2 cellular contexts compared by ENCODE assay signal in the genomic region with DNA sequence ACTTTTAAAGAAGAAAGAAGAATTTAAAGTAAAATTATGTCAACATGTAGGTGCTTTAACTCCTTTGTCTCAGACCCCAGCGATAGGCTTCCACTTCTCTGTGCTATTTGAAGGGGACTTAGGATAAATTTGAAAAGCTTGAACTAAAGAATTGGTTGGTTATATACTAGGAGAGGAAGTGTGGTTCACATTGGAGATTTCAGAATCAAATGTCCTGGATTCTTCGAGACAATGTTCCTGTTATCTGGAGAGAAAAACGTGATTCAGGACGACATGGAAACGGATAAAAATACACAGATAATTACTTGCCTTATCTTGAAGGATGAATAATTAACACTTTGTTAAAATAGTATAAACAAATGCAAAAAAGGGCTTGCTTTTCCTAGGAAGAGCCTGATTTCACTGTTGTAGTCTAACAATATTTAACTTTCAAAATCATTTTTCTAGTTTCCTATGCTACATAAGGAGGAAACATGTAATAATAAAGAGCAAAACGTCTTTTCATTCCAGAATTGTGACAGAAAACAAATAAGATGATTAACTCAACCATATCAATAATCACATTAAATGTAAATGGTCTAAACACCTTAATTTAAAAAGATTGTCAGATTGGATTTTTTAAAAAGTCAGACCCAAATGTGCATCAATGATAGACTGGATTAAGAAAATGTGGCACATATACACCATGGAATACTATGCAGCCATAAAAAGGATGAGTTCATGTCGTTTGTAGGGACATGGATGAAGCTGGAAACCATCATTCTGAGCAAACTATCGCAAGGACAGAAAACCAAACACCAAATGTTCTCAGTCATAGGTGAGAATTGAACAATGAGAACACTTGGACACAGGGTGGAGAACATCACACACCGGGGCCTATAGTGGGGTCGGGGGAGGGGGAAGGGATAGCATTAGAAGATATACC.
TF ChIP-seq lines count a peak whose summit lies in the region.

No MANE protein-coding gene starts in this region.

TF ChIP-seq in H1, 55 proteins besides CTCF, POLR2A, EP300 and RAD21:
- no peak for TF ChIP-seq SRF (IDR thresholded peaks at IDR 0.05; ENCODE audit: low read depth, low read length)
- TF ChIP-seq RBBP5 (IDR thresholded peaks at IDR 0.05; ENCODE audit: borderline replicate concordance, low read depth, low read length) = no peak
- TF ChIP-seq POLR2AphosphoS5 (IDR thresholded peaks at IDR 0.05; ENCODE audit: low read depth, low read length) = no peak
- TF ChIP-seq, protein P1, sequence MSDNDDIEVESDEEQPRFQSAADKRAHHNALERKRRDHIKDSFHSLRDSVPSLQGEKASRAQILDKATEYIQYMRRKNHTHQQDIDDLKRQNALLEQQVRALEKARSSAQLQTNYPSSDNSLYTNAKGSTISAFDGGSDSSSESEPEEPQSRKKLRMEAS (IDR thresholded peaks at IDR 0.05) = no peak
- TF ChIP-seq KDM1A (IDR thresholded peaks at IDR 0.05; ENCODE audit: borderline replicate concordance, low read length) = no peak
- TF ChIP-seq JUND (IDR thresholded peaks at IDR 0.05; ENCODE audit: low read length) = no peak
- no peak for TF ChIP-seq BCL11A (IDR thresholded peaks at IDR 0.05; ENCODE audit: low read depth in 2 of 2, low read length in 2 of 2)
- no peak for TF ChIP-seq HDAC6 (IDR thresholded peaks at IDR 0.05; ENCODE audit: low read depth, low read length)
- no peak for TF ChIP-seq CHD7 (IDR thresholded peaks at IDR 0.05; ENCODE audit: insufficient replicate concordance, low read length)
- TF ChIP-seq, protein P2, sequence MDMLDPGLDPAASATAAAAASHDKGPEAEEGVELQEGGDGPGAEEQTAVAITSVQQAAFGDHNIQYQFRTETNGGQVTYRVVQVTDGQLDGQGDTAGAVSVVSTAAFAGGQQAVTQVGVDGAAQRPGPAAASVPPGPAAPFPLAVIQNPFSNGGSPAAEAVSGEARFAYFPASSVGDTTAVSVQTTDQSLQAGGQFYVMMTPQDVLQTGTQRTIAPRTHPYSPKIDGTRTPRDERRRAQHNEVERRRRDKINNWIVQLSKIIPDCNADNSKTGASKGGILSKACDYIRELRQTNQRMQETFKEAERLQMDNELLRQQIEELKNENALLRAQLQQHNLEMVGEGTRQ (IDR thresholded peaks at IDR 0.05; ENCODE audit: low read length) = no peak
- TF ChIP-seq GTF2F1 (IDR thresholded peaks at IDR 0.05; ENCODE audit: borderline replicate concordance, low read depth, low read length) = no peak

TF ChIP-seq in neural cell, 6 proteins besides CTCF, POLR2A, EP300 and RAD21:
- TF ChIP-seq SMC3 (conservative IDR thresholded peaks at IDR 0.05; ENCODE audit: poor library complexity) = no peak
- TF ChIP-seq TAF1 (IDR thresholded peaks at IDR 0.05; ENCODE audit: low read depth) = no peak
- no peak for TF ChIP-seq POLR2AphosphoS5 (IDR thresholded peaks at IDR 0.05)
- TF ChIP-seq, protein P3, sequence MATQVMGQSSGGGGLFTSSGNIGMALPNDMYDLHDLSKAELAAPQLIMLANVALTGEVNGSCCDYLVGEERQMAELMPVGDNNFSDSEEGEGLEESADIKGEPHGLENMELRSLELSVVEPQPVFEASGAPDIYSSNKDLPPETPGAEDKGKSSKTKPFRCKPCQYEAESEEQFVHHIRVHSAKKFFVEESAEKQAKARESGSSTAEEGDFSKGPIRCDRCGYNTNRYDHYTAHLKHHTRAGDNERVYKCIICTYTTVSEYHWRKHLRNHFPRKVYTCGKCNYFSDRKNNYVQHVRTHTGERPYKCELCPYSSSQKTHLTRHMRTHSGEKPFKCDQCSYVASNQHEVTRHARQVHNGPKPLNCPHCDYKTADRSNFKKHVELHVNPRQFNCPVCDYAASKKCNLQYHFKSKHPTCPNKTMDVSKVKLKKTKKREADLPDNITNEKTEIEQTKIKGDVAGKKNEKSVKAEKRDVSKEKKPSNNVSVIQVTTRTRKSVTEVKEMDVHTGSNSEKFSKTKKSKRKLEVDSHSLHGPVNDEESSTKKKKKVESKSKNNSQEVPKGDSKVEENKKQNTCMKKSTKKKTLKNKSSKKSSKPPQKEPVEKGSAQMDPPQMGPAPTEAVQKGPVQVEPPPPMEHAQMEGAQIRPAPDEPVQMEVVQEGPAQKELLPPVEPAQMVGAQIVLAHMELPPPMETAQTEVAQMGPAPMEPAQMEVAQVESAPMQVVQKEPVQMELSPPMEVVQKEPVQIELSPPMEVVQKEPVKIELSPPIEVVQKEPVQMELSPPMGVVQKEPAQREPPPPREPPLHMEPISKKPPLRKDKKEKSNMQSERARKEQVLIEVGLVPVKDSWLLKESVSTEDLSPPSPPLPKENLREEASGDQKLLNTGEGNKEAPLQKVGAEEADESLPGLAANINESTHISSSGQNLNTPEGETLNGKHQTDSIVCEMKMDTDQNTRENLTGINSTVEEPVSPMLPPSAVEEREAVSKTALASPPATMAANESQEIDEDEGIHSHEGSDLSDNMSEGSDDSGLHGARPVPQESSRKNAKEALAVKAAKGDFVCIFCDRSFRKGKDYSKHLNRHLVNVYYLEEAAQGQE (IDR thresholded peaks at IDR 0.05; ENCODE audit: borderline replicate concordance) = no peak
- no peak for TF ChIP-seq EZH2 (IDR thresholded peaks at IDR 0.05; ENCODE audit: borderline replicate concordance, insufficient read depth, low read length, poor library complexity, severe bottlenecking)
- TF ChIP-seq MXI1 (conservative IDR thresholded peaks at IDR 0.05; ENCODE audit: poor library complexity, severe bottlenecking) = no peak
